Comparison of ENCODE assay signal across 31 cellular contexts in genomic region chr7:42093361-42093905, GRCh38.
"Had no signal": no experiment of that assay in that cellular context is flagged by ENCODE, and none has a peak within 500 bp of the region (broad histone marks: within the 10 kb centered on the region; RNA-seq: fewer than 3 reads in every experiment).

No MANE protein-coding gene starts in this region.

- ATAC-seq: activated T-cell treated with anti-CD3 and anti-CD28 coated beads, Interleukin-2, amount 50 U/mL, for 72 hours; body of pancreas; heart left ventricle; left colon; psoas muscle; stimulated activated naive CD8-positive, alpha-beta T cell treated with anti-CD3 and anti-CD28 coated beads, Interleukin-15, Interleukin-2, amounts not matched to agents 100 U/mL and 50 U/mL, for 24 hours had no signal

- H3K36me3 ChIP-seq: adrenal gland, cardiac muscle cell, heart left ventricle, transverse colon had no signal

- H3K4me1 Mint-ChIP-seq: activated B cell treated with CpG ODN at 0.5 μM for 24 hours, naive B cell had no signal

- DNase-seq: activated B cell treated with CpG ODN at 0.5 μM for 24 hours; activated CD4-positive, alpha-beta T cell treated with anti-CD3 and anti-CD28 coated beads, Interleukin-2, amount 50 U/mL, for 4 hours; activated naive CD4-positive, alpha-beta T cell treated with Interleukin-2 at 50 U/mL for 16 hours; activated T-cell treated with anti-CD3 and anti-CD28 coated beads for 4 hours; activated T-cell treated with anti-CD3 and anti-CD28 coated beads, Interleukin-2, amount 50 U/mL, for 72 hours; adrenal gland; aorta; body of pancreas; cerebellar nuclear complex; dorsolateral prefrontal cortex; effector memory CD4-positive, alpha-beta T cell; foreskin fibroblast; heart left ventricle; hypothalamus; immature natural killer cell; kidney; left colon; mammary epithelial cell; naive B cell; nucleus accumbens; psoas muscle; stimulated activated CD4-positive, alpha-beta T cell treated with anti-CD3 and anti-CD28 coated beads, Interleukin-2, amount 100 ng/mL, for 48 hours; stimulated activated naive CD8-positive, alpha-beta T cell treated with anti-CD3 and anti-CD28 coated beads, Interleukin-15, Interleukin-2, amounts not matched to agents 100 U/mL and 50 U/mL, for 24 hours; T-helper 2 cell; testis; transverse colon had no signal

- H3K27ac ChIP-seq: adrenal gland, body of pancreas, cardiac muscle cell, coronary artery, dorsolateral prefrontal cortex, parathyroid adenoma, psoas muscle, testis, transverse colon had no signal

- H3K27me3 Mint-ChIP-seq: activated naive CD8-positive, alpha-beta T cell had no signal

- H3K4me3 Mint-ChIP-seq: activated B cell treated with CpG ODN at 0.5 μM for 24 hours; activated naive CD8-positive, alpha-beta T cell; activated T-cell treated with anti-CD3 and anti-CD28 coated beads, Interleukin-2, amount 50 U/mL, for 72 hours; immature natural killer cell; naive B cell; neural crest cell had no signal

- H3K4me3 ChIP-seq: adrenal gland, body of pancreas, cardiac muscle cell, coronary artery, dorsolateral prefrontal cortex, heart left ventricle, psoas muscle, testis, transverse colon had no signal

- H3K27ac Mint-ChIP-seq: activated B cell treated with CpG ODN at 0.5 μM for 24 hours; activated naive CD8-positive, alpha-beta T cell; activated T-cell treated with anti-CD3 and anti-CD28 coated beads, Interleukin-2, amount 50 U/mL, for 72 hours; immature natural killer cell; naive B cell had no signal

- H3K9me3 ChIP-seq: adrenal gland, body of pancreas, heart left ventricle, psoas muscle, testis, transverse colon had no signal

- H3K36me3 Mint-ChIP-seq: activated naive CD8-positive, alpha-beta T cell; immature natural killer cell; naive B cell had no signal

- H3K4me1 ChIP-seq: body of pancreas, parathyroid adenoma, testis had no signal

- H3K9me3 Mint-ChIP-seq: activated B cell treated with CpG ODN at 0.5 μM for 24 hours; activated T-cell treated with anti-CD3 and anti-CD28 coated beads, Interleukin-2, amount 50 U/mL, for 72 hours; neural crest cell had no signal
